In genomic region chr9:129278391-129279237, GRCh38 we compare ENCODE assay signal across 10 cellular contexts.
DNase-seq lines count a peak whose midpoint lies in the region; ATAC-seq and TF ChIP-seq lines count a peak whose summit lies in the region.
"Had no signal": no experiment of that assay in that cellular context is flagged by ENCODE, and none has a peak within 500 bp of the region (broad histone marks: within the 10 kb centered on the region; RNA-seq: fewer than 3 reads in every experiment).

No MANE protein-coding gene starts in this region.

- H3K27ac ChIP-seq in right atrium auricular region (no peak overlapping the region), Panc1 (ENCODE audit: low read length) (no peak overlapping the region)

- H3K27me3 ChIP-seq in right atrium auricular region (no peaks in the 10 kb centered on the region), Panc1 (ENCODE audit: control insufficient read depth, insufficient read depth, low read length) (no peaks in the 10 kb centered on the region)

- in situ Hi-C loops in Panc1 (cut with HindIII; ENCODE audit: low pct_unique_long_range_greater_than_20kb, low sequenced_read_pairs): no loop called here

- no TSS peak for BruUV-seq in Panc1 (replicated peaks; lab: Mats Ljungman, UMichigan)

- TF ChIP-seq CTCF in right atrium auricular region (IDR thresholded peaks at IDR 0.05) (no peak), Panc1 (IDR thresholded peaks at IDR 0.05) (no peak)

- CTCF ChIA-PET in Panc1 (lab: Charles Lee): no interaction called here

- H3K36me3 ChIP-seq in right atrium auricular region (no peaks in the 10 kb centered on the region), Panc1 (ENCODE audit: control insufficient read depth, insufficient read depth, low read length) (no peaks in the 10 kb centered on the region)

- H3K4me1 ChIP-seq in right atrium auricular region: peaks cover 0 to 3% of the 10 kb centered on the region in 2 donors
- H3K4me1 ChIP-seq in Panc1 (ENCODE audit: control insufficient read depth, insufficient read depth, low read length): peaks cover 8% of the 10 kb centered on the region; the same call in 1 of the 2 replicates

- H3K9me3 ChIP-seq in right atrium auricular region: no peaks in the 10 kb centered on the region
- H3K9me3 ChIP-seq in Panc1 (ENCODE audit: control insufficient read depth, insufficient read depth, low read depth, low read length): no peaks in the 10 kb centered on the region

- POLR2A ChIA-PET in Panc1 (lab: Charles Lee): interaction anchor here (0.6 kb wide), 1 partner anchor 347 kb away, joined by 4 read pairs; the partner anchor contains the start of gene NTMT1

- H3K4me3 ChIP-seq in right atrium auricular region (no peak overlapping the region), Panc1 (ENCODE audit: low read depth in 2 of 2, low read length in 2 of 2) (no peak overlapping the region)

- intact Hi-C loops in left cardiac atrium (cut with DNase I) (no loop called here), Panc1 (cut with micrococcal nuclease; ENCODE audit: unreplicated experiment) (no loop called here)

- ATAC-seq in left cardiac atrium (no peak), Panc1 (0 out of 2 replicates have a peak, but pooled peaks have one; percentile 64), GM19035 (IDR thresholded peaks at IDR 0.05; ENCODE audit: unreplicated experiment) (no peak)

- DNase-seq in right atrium auricular region (ENCODE audit: low spot score) (peak; percentile 28), left cardiac atrium (no peak), Panc1 (ENCODE audit: low read depth, low spot score) (no peak), kidney glomerular epithelial cell (lab: John Stamatoyannopoulos, UW) (peak; percentile 81), Ammon's horn (ENCODE audit: low spot score) (no peak), epidermal melanocyte (ENCODE audit: insufficient read length, low spot score) (no peak), NCI-H524 treated with DMSO at 0.1 percent for 48 hours (lab: John Stamatoyannopoulos, UW) (no peak)
- DNase-seq: foreskin melanocyte; stimulated activated CD4-positive, alpha-beta T cell treated with anti-CD3 and anti-CD28 coated beads, Interleukin-4, amount 100 ng/mL, for 24 hours had no signal

Comparison
In these comparisons a context has a peak if more than half of its experiments do, and no peak if none do; other contexts are left out.
1. DNase-seq: peak in right atrium auricular region (single experiment) and kidney glomerular epithelial cell (single experiment); none in left cardiac atrium (single experiment), Panc1 (single experiment), Ammon's horn (single experiment), epidermal melanocyte (single experiment) and NCI-H524 treated with DMSO at 0.1 percent for 48 hours (single experiment).